In the genomic region with DNA sequence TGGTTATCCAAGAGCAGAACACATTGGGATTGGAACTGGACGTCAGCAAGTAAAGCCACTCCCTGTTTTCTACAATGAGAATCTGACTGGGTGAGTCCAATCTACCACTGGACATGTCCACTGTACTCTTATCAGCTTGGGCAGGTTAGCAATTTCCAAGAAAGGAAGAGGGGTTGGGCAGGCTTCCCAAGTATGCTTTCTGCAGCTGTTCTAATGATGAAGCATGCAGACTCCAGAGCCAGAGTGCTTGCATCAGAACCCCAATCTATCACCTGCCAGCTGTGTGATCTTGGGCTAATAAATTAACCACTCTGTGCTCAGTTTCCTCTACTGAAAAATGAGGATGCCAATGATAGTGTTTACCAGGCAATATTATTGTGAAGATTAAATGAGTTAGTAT, we compare ENCODE assay signal across 1 cellular context.
TF ChIP-seq lines count a peak whose summit lies in the region.

No MANE protein-coding gene starts in this region.

TF ChIP-seq in K562, 482 proteins besides CTCF, POLR2A, EP300 and RAD21 (continued from another document and continues in another):
- TF ChIP-seq, protein P1, sequence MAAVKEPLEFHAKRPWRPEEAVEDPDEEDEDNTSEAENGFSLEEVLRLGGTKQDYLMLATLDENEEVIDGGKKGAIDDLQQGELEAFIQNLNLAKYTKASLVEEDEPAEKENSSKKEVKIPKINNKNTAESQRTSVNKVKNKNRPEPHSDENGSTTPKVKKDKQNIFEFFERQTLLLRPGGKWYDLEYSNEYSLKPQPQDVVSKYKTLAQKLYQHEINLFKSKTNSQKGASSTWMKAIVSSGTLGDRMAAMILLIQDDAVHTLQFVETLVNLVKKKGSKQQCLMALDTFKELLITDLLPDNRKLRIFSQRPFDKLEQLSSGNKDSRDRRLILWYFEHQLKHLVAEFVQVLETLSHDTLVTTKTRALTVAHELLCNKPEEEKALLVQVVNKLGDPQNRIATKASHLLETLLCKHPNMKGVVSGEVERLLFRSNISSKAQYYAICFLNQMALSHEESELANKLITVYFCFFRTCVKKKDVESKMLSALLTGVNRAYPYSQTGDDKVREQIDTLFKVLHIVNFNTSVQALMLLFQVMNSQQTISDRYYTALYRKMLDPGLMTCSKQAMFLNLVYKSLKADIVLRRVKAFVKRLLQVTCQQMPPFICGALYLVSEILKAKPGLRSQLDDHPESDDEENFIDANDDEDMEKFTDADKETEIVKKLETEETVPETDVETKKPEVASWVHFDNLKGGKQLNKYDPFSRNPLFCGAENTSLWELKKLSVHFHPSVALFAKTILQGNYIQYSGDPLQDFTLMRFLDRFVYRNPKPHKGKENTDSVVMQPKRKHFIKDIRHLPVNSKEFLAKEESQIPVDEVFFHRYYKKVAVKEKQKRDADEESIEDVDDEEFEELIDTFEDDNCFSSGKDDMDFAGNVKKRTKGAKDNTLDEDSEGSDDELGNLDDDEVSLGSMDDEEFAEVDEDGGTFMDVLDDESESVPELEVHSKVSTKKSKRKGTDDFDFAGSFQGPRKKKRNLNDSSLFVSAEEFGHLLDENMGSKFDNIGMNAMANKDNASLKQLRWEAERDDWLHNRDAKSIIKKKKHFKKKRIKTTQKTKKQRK (IDR thresholded peaks at IDR 0.05; ENCODE audit: borderline replicate concordance, low read depth, low read length), result no peak
- TF ChIP-seq MAFK (IDR thresholded peaks at IDR 0.05; ENCODE audit: low read length), result no peak
- TF ChIP-seq RNF2 (IDR thresholded peaks at IDR 0.05), result no peak
- TF ChIP-seq PTRF (tag; IDR thresholded peaks at IDR 0.05), result no peak
- TF ChIP-seq ZEB2 (IDR thresholded peaks at IDR 0.05), result peak; percentile 43; the same call in 1 of the 2 replicates
- TF ChIP-seq, protein P2, sequence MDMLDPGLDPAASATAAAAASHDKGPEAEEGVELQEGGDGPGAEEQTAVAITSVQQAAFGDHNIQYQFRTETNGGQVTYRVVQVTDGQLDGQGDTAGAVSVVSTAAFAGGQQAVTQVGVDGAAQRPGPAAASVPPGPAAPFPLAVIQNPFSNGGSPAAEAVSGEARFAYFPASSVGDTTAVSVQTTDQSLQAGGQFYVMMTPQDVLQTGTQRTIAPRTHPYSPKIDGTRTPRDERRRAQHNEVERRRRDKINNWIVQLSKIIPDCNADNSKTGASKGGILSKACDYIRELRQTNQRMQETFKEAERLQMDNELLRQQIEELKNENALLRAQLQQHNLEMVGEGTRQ (CRISPR knock-in tag; IDR thresholded peaks at IDR 0.05), result no peak
- TF ChIP-seq ZNF830 (CRISPR knock-in tag; IDR thresholded peaks at IDR 0.05), result no peak
- no peak for TF ChIP-seq CHCHD3 (CRISPR knock-in tag; IDR thresholded peaks at IDR 0.05)
- TF ChIP-seq TSC22D4 (tag; IDR thresholded peaks at IDR 0.05), result no peak
- no peak for TF ChIP-seq E2F3 (CRISPR knock-in tag; IDR thresholded peaks at IDR 0.05)
- no peak for TF ChIP-seq EGR1 (conservative IDR thresholded peaks at IDR 0.05)
- no peak for TF ChIP-seq SAP30 (IDR thresholded peaks at IDR 0.05; ENCODE audit: borderline replicate concordance, insufficient read depth, low read depth, low read length, poor library complexity, severe bottlenecking)
- no peak for TF ChIP-seq NFATC3 (IDR thresholded peaks at IDR 0.05)
- no peak for TF ChIP-seq NR1H2 (CRISPR knock-in tag; IDR thresholded peaks at IDR 0.05)
- TF ChIP-seq LARP7 (IDR thresholded peaks at IDR 0.05), result no peak
- TF ChIP-seq SRSF1 (IDR thresholded peaks at IDR 0.05; ENCODE audit: low read depth, low read length), result no peak
- TF ChIP-seq SNIP1 (IDR thresholded peaks at IDR 0.05; ENCODE audit: low read depth), result no peak
- TF ChIP-seq KAT7 (CRISPR knock-in tag; IDR thresholded peaks at IDR 0.05; ENCODE audit: borderline replicate concordance), result no peak
- TF ChIP-seq DIDO1 (tag; IDR thresholded peaks at IDR 0.05; ENCODE audit: low read depth), result no peak
- no peak for TF ChIP-seq EZH2 (IDR thresholded peaks at IDR 0.05; ENCODE audit: borderline replicate concordance, low read depth, low read length)
- TF ChIP-seq, protein P3, sequence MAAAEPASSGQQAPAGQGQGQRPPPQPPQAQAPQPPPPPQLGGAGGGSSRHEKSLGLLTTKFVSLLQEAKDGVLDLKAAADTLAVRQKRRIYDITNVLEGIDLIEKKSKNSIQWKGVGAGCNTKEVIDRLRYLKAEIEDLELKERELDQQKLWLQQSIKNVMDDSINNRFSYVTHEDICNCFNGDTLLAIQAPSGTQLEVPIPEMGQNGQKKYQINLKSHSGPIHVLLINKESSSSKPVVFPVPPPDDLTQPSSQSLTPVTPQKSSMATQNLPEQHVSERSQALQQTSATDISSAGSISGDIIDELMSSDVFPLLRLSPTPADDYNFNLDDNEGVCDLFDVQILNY (CRISPR knock-in tag; IDR thresholded peaks at IDR 0.05), result no peak
- TF ChIP-seq, protein P4, sequence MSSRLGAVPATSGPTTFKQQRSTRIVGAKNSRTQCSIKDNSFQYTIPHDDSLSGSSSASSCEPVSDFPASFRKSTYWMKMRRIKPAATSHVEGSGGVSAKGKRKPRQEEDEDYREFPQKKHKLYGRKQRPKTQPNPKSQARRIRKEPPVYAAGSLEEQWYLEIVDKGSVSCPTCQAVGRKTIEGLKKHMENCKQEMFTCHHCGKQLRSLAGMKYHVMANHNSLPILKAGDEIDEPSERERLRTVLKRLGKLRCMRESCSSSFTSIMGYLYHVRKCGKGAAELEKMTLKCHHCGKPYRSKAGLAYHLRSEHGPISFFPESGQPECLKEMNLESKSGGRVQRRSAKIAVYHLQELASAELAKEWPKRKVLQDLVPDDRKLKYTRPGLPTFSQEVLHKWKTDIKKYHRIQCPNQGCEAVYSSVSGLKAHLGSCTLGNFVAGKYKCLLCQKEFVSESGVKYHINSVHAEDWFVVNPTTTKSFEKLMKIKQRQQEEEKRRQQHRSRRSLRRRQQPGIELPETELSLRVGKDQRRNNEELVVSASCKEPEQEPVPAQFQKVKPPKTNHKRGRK (tag; IDR thresholded peaks at IDR 0.05), result no peak
- TF ChIP-seq TAF15 (IDR thresholded peaks at IDR 0.05; ENCODE audit: low read depth, low read length), result no peak
- TF ChIP-seq MED1 (CRISPR knock-in tag; IDR thresholded peaks at IDR 0.05; ENCODE audit: borderline replicate concordance), result no peak
- no peak for TF ChIP-seq NEUROD1 (IDR thresholded peaks at IDR 0.05; ENCODE audit: borderline replicate concordance, low read depth, low read length, partially characterized antibody)
- no peak for TF ChIP-seq ASH1L (IDR thresholded peaks at IDR 0.05; ENCODE audit: borderline replicate concordance, low read depth, partially characterized antibody)
- TF ChIP-seq TARDBP (IDR thresholded peaks at IDR 0.05), result no peak
- TF ChIP-seq, protein P5, sequence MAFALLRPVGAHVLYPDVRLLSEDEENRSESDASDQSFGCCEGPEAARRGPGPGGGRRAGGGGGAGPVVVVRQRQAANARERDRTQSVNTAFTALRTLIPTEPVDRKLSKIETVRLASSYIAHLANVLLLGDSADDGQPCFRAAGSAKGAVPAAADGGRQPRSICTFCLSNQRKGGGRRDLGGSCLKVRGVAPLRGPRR (CRISPR knock-in tag; IDR thresholded peaks at IDR 0.05), result no peak
- no peak for TF ChIP-seq FOXA3 (CRISPR knock-in tag; conservative IDR thresholded peaks at IDR 0.05 in 1 of 2, IDR thresholded peaks at IDR 0.05 in 1 of 2)
- TF ChIP-seq GABPB1 (CRISPR knock-in tag; IDR thresholded peaks at IDR 0.05), result no peak
- no peak for TF ChIP-seq ETV6 (IDR thresholded peaks at IDR 0.05; ENCODE audit: borderline replicate concordance in 1 of 2, low read depth in 2 of 2, low read length in 1 of 2)
- no peak for TF ChIP-seq ETV6 (CRISPR knock-in tag; IDR thresholded peaks at IDR 0.05; ENCODE audit: borderline replicate concordance)
- no peak for TF ChIP-seq ZNF174 (CRISPR knock-in tag; IDR thresholded peaks at IDR 0.05)
- TF ChIP-seq SREBF1 (IDR thresholded peaks at IDR 0.05; ENCODE audit: borderline replicate concordance, low read depth, low read length), result no peak
- TF ChIP-seq DMBX1 (CRISPR knock-in tag; IDR thresholded peaks at IDR 0.05; ENCODE audit: borderline replicate concordance), result peak; percentile 34; the same call in 1 of the 2 replicates
- TF ChIP-seq, protein P6, sequence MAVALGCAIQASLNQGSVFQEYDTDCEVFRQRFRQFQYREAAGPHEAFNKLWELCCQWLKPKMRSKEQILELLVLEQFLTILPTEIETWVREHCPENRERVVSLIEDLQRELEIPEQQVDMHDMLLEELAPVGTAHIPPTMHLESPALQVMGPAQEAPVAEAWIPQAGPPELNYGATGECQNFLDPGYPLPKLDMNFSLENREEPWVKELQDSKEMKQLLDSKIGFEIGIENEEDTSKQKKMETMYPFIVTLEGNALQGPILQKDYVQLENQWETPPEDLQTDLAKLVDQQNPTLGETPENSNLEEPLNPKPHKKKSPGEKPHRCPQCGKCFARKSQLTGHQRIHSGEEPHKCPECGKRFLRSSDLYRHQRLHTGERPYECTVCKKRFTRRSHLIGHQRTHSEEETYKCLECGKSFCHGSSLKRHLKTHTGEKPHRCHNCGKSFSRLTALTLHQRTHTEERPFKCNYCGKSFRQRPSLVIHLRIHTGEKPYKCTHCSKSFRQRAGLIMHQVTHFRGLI (CRISPR knock-in tag; IDR thresholded peaks at IDR 0.05), result no peak
- TF ChIP-seq, protein P7, sequence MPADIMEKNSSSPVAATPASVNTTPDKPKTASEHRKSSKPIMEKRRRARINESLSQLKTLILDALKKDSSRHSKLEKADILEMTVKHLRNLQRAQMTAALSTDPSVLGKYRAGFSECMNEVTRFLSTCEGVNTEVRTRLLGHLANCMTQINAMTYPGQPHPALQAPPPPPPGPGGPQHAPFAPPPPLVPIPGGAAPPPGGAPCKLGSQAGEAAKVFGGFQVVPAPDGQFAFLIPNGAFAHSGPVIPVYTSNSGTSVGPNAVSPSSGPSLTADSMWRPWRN (IDR thresholded peaks at IDR 0.05; ENCODE audit: low read depth), result peak; percentile 67; the same call in 1 of the 2 replicates
- no peak for TF ChIP-seq STAG1 (CRISPR knock-in tag; IDR thresholded peaks at IDR 0.05; ENCODE audit: borderline replicate concordance)
- TF ChIP-seq, protein P8, sequence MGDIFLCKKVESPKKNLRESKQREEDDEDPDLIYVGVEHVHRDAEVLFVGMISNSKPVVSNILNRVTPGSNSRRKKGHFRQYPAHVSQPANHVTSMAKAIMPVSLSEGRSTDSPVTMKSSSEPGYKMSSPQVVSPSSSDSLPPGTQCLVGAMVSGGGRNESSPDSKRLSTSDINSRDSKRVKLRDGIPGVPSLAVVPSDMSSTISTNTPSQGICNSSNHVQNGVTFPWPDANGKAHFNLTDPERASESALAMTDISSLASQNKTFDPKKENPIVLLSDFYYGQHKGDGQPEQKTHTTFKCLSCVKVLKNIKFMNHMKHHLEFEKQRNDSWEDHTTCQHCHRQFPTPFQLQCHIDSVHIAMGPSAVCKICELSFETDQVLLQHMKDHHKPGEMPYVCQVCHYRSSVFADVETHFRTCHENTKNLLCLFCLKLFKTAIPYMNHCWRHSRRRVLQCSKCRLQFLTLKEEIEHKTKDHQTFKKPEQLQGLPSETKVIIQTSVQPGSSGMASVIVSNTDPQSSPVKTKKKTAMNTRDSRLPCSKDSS (IDR thresholded peaks at IDR 0.05; ENCODE audit: low read depth, partially characterized antibody), result no peak
- TF ChIP-seq, protein P9, sequence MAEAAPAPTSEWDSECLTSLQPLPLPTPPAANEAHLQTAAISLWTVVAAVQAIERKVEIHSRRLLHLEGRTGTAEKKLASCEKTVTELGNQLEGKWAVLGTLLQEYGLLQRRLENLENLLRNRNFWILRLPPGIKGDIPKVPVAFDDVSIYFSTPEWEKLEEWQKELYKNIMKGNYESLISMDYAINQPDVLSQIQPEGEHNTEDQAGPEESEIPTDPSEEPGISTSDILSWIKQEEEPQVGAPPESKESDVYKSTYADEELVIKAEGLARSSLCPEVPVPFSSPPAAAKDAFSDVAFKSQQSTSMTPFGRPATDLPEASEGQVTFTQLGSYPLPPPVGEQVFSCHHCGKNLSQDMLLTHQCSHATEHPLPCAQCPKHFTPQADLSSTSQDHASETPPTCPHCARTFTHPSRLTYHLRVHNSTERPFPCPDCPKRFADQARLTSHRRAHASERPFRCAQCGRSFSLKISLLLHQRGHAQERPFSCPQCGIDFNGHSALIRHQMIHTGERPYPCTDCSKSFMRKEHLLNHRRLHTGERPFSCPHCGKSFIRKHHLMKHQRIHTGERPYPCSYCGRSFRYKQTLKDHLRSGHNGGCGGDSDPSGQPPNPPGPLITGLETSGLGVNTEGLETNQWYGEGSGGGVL (CRISPR knock-in tag; IDR thresholded peaks at IDR 0.05), result no peak
- TF ChIP-seq TBL1XR1 (IDR thresholded peaks at IDR 0.05; ENCODE audit: low read length in 2 of 2), result peak in 1 of 2 experiments; percentile 41; a peak in 1 of 4 replicates
- no peak for TF ChIP-seq ZNF780A (CRISPR knock-in tag; IDR thresholded peaks at IDR 0.05)
- no peak for TF ChIP-seq RBM15 (IDR thresholded peaks at IDR 0.05; ENCODE audit: insufficient read depth, low read length)
- TF ChIP-seq, protein P10, sequence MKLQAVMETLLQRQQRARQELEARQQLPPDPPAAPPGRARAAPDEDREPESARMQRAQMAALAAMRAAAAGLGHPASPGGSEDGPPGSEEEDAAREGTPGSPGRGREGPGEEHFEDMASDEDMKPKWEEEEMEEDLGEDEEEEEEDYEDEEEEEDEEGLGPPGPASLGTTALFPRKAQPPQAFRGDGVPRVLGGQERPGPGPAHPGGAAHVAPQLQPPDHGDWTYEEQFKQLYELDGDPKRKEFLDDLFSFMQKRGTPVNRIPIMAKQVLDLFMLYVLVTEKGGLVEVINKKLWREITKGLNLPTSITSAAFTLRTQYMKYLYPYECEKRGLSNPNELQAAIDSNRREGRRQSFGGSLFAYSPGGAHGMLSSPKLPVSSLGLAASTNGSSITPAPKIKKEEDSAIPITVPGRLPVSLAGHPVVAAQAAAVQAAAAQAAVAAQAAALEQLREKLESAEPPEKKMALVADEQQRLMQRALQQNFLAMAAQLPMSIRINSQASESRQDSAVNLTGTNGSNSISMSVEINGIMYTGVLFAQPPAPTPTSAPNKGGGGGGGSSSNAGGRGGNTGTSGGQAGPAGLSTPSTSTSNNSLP (IDR thresholded peaks at IDR 0.05; ENCODE audit: borderline replicate concordance, low read depth, low read length), result no peak
- TF ChIP-seq, protein P11, sequence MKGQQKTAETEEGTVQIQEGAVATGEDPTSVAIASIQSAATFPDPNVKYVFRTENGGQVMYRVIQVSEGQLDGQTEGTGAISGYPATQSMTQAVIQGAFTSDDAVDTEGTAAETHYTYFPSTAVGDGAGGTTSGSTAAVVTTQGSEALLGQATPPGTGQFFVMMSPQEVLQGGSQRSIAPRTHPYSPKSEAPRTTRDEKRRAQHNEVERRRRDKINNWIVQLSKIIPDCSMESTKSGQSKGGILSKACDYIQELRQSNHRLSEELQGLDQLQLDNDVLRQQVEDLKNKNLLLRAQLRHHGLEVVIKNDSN (CRISPR knock-in tag; IDR thresholded peaks at IDR 0.05), result no peak
- no peak for TF ChIP-seq HDAC1 (IDR thresholded peaks at IDR 0.05)
- peak; percentile 94; the same call in 1 of the 2 replicates for TF ChIP-seq ZNF584 (CRISPR knock-in tag; IDR thresholded peaks at IDR 0.05; ENCODE audit: low read depth)
- no peak for TF ChIP-seq RAD51 (IDR thresholded peaks at IDR 0.05; ENCODE audit: borderline replicate concordance, low read depth)
- TF ChIP-seq MEF2A (IDR thresholded peaks at IDR 0.05; ENCODE audit: control insufficient read depth, low read depth, low read length), result no peak
